ENCODE assay signal across 9 cellular contexts in genomic region chr3:194300392-194300758, GRCh38. TPM values are rescaled to one million over a fixed set of nuclear protein-coding genes. Genes with fewer than 3 reads are reported as not detected.
A peak's percentile ranks its signal among the peaks of the same experiment; 100 is the strongest.
DNase-seq lines count a peak whose midpoint lies in the region; ATAC-seq and TF ChIP-seq lines count a peak whose summit lies in the region.
"Had no signal": no experiment of that assay in that cellular context is flagged by ENCODE, and none has a peak within 500 bp of the region (broad histone marks: within the 10 kb centered on the region; RNA-seq: fewer than 3 reads in every experiment).

No MANE protein-coding gene starts in this region.

- H3K4me3 Mint-ChIP-seq in progenitor cell of endocrine pancreas (ENCODE audit: low read depth), result no peak overlapping the region

- H3K36me3 ChIP-seq in adipocyte (ENCODE audit: control insufficient read depth, insufficient read depth, low read length, severe bottlenecking), result no peaks in the 10 kb centered on the region

- peak overlapping the region; percentile 54 for H3K27ac Mint-ChIP-seq in progenitor cell of endocrine pancreas

- peaks cover 5% of the 10 kb centered on the region for H3K4me1 Mint-ChIP-seq in progenitor cell of endocrine pancreas (ENCODE audit: low read depth)

- H3K9me3 Mint-ChIP-seq in progenitor cell of endocrine pancreas (ENCODE audit: low read depth), result no peaks in the 10 kb centered on the region

- H3K4me3 ChIP-seq in adipocyte (ENCODE audit: low read length), result no peak overlapping the region

- intact Hi-C loops in left ventricle myocardium superior (cut with micrococcal nuclease), result no loop called here

- peaks cover 23% of the 10 kb centered on the region for H3K27me3 ChIP-seq in adipocyte (replicated peaks; ENCODE audit: control insufficient read depth, insufficient read depth, low read length)

- peaks cover 23% of the 10 kb centered on the region for H3K4me1 ChIP-seq in adipocyte (ENCODE audit: control insufficient read depth, insufficient read depth, low read length)

- H3K27me3 Mint-ChIP-seq in progenitor cell of endocrine pancreas, result peaks cover 4% of the 10 kb centered on the region

- ATAC-seq in left ventricle myocardium superior, result peak; percentile 91
- no peak for ATAC-seq in activated CD4-positive, CD25-positive, alpha-beta regulatory T cell treated with anti-CD3 and anti-CD28 coated beads, Interleukin-2, amount 50 U/mL, for 24 hours
- ATAC-seq in HG02642 (IDR thresholded peaks at IDR 0.05; ENCODE audit: poor library complexity, unreplicated experiment), result no peak

- H3K9me3 ChIP-seq in adipocyte (ENCODE audit: control insufficient read depth, low read length), result no peaks in the 10 kb centered on the region

- DNase-seq in EH (ENCODE audit: low read depth), result peak; percentile 38
- DNase-seq in adipocyte (ENCODE audit: low read depth), result peak; percentile 60
- peak; percentile 80 for DNase-seq in left ventricle myocardium superior
- no peak for DNase-seq in progenitor cell of endocrine pancreas (ENCODE audit: low spot score, unreplicated experiment)
- no peak for DNase-seq in SIG-M5 (lab: John Stamatoyannopoulos, UW)
- DNase-seq in retina, result no peak
- DNase-seq: NK-92 treated with Interleukin-12 subunit alpha and Interleukin-12 subunit beta, amount 100 ng/mL, for 24 hours had no signal

- no peak overlapping the region for H3K9ac ChIP-seq in adipocyte (ENCODE audit: low read length)

- TF ChIP-seq CTCF in progenitor cell of endocrine pancreas (IDR thresholded peaks at IDR 0.05; ENCODE audit: unreplicated experiment), result peak; percentile 28

- no peaks in the 10 kb centered on the region for H3K36me3 Mint-ChIP-seq in progenitor cell of endocrine pancreas (ENCODE audit: insufficient read depth)

RNA-seq across cellular contexts. Expression of gene CPN2, which starts 50.8 kb away (rescaled TPM):
- total RNA-seq in left ventricle myocardium superior, result 0.40 TPM
- not detected in 2 replicates for total RNA-seq in progenitor cell of endocrine pancreas

Comparison
In these comparisons a context has a peak if more than half of its experiments do, and no peak if none do; other contexts are left out.
1. DNase-seq: peak in EH (single experiment), adipocyte (single experiment) and left ventricle myocardium superior (single experiment); none in progenitor cell of endocrine pancreas (single experiment), SIG-M5 (single experiment) and retina (single experiment).